In genomic region chr15:90681480-90681879, GRCh38 we compare ENCODE assay signal across 13 cellular contexts. TPM values are rescaled to one million over a fixed set of nuclear protein-coding genes. Genes with fewer than 3 reads are reported as not detected.
DNase-seq lines count a peak whose midpoint lies in the region; ATAC-seq and TF ChIP-seq lines count a peak whose summit lies in the region.
"Had no signal": no experiment of that assay in that cellular context is flagged by ENCODE, and none has a peak within 500 bp of the region (broad histone marks: within the 10 kb centered on the region; RNA-seq: fewer than 3 reads in every experiment).

No MANE protein-coding gene starts in this region.

- TF ChIP-seq EP300 in stomach (IDR thresholded peaks at IDR 0.05), result no peak

- H3K36me3 ChIP-seq in stomach, result no peaks in the 10 kb centered on the region

- ATAC-seq in HG02610 (IDR thresholded peaks at IDR 0.05; ENCODE audit: unreplicated experiment), result no peak
- ATAC-seq in GM21360 (IDR thresholded peaks at IDR 0.05; ENCODE audit: unreplicated experiment), result no peak
- no peak for ATAC-seq in HG03520 (IDR thresholded peaks at IDR 0.05; ENCODE audit: unreplicated experiment)

- H3K4me3 ChIP-seq in stomach, result no peak overlapping the region

- WGBS in adipose tissue, 3 donors, result 84 to 90% (median 87%) methylated on average over 9 of the region's 9 CpGs
- 87 to 95% (median 91%) methylated on average over 6 to 9 of the region's 9 CpGs for WGBS in stomach, 5 donors

- H3K27ac ChIP-seq in adipose tissue (ENCODE audit: low read depth, low read length) (peak overlapping the region; percentile 65), stomach (peak overlapping the region in 4 of 5 donors; percentile 5 to 69 (median 48))

- H3K4me1 ChIP-seq in stomach, result peaks cover 0 to 8% (median 3%) of the 10 kb centered on the region in 4 donors

- no peaks in the 10 kb centered on the region for H3K27me3 ChIP-seq in stomach

- H3K9me3 ChIP-seq in stomach, result no peaks in the 10 kb centered on the region

- intact Hi-C loops in stomach (cut with DNase I; ENCODE audit: low total_unique reads), result no loop called here

- TF ChIP-seq POLR2A in stomach (IDR thresholded peaks at IDR 0.05), result no peak

- no peak for TF ChIP-seq CTCF in stomach (IDR thresholded peaks at IDR 0.05)

- DNase-seq in GOT3 (lab: John Stamatoyannopoulos, UW) (peak; percentile 9), fibroblast of the conjunctiva (ENCODE audit: low read depth) (peak; percentile 51), stomach (no peak), amniotic stem cell (lab: John Stamatoyannopoulos, UW) (no peak)
- DNase-seq: activated CD4-positive, alpha-beta T cell treated with anti-CD3 and anti-CD28 coated beads for 1 hour; activated naive CD4-positive, alpha-beta T cell treated with anti-CD3 and anti-CD28 coated beads, Interleukin-2, amount 50 U/mL, for 16 hours; erythroblast; KBM-7; SHP77 treated with DMSO at 0.1 percent for 48 hours had no signal

RNA-seq across cellular contexts. Expression of gene BLM, which starts 35.7 kb away (rescaled TPM):
- polyA plus RNA-seq in adipose tissue (1 to 10 TPM in 1 of 3 donors, under 1 TPM in 2; 0.62 to 5.2 (median 0.97) TPM), stomach (1 to 10 TPM; 1.1 to 2.9 (median 2.3) TPM)
- 10 to 100 TPM in 1 of 5 donors, 1 to 10 TPM in 4; 1.8 to 10.5 (median 4.6) TPM for total RNA-seq in stomach

Comparison
In these comparisons a context has a peak if more than half of its experiments do, and no peak if none do; other contexts are left out.
1. DNase-seq: peak in GOT3 (single experiment) and fibroblast of the conjunctiva (single experiment); none in stomach (single experiment) and amniotic stem cell (single experiment).